Comparison of ENCODE assay signal across 9 cellular contexts in genomic region chr11:130580372-130580771, GRCh38.
A peak's percentile ranks its signal among the peaks of the same experiment; 100 is the strongest.
DNase-seq lines count a peak whose midpoint lies in the region; ATAC-seq lines count a peak whose summit lies in the region.
"Had no signal": no experiment of that assay in that cellular context is flagged by ENCODE, and none has a peak within 500 bp of the region (broad histone marks: within the 10 kb centered on the region; RNA-seq: fewer than 3 reads in every experiment).

No MANE protein-coding gene starts in this region.

- peak; percentile 85 for DNase-seq in GM03348 (ENCODE audit: low spot score)
- peak; percentile 68 to 70 for DNase-seq in SJCRH30
- DNase-seq in head of caudate nucleus = peak; percentile 16 to 92 (median 76)
- DNase-seq in renal cortical epithelial cell (ENCODE audit: low read depth) = peak; percentile 91
- no peak for DNase-seq in SKM-1 treated with dmso at 0.1 percent for 144 hours (lab: John Stamatoyannopoulos, UW; ENCODE audit: unreplicated experiment)
- no peak for DNase-seq in HUDEP-2 (lab: John Stamatoyannopoulos, UW; ENCODE audit: unreplicated experiment in 76 of 76)
- no peak for DNase-seq in SK-N-DZ (ENCODE audit: low spot score)
- DNase-seq: stimulated activated CD4-positive, alpha-beta T cell treated with anti-CD3 and anti-CD28 coated beads, Interleukin-12 subunit alpha, Interleukin-12 subunit beta, amount 100 ng/mL, for 4 hours had no signal

- H3K36me3 ChIP-seq in SJCRH30 = no peaks in the 10 kb centered on the region

- peaks cover 38% of the 10 kb centered on the region for H3K4me1 ChIP-seq in SJCRH30

- no peaks in the 10 kb centered on the region for H3K27me3 ChIP-seq in SJCRH30

- ATAC-seq in HG03460 (IDR thresholded peaks at IDR 0.05; ENCODE audit: unreplicated experiment) = no peak

- no peak overlapping the region for H3K4me3 ChIP-seq in SJCRH30

- no peaks in the 10 kb centered on the region for H3K9me3 ChIP-seq in SJCRH30 (replicated peaks)

- intact Hi-C loops in head of caudate nucleus (cut with DNase I) = loop anchor here (5.0 kb wide), 1 partner anchor 282 kb away; no protein-coding TSS in a partner anchor

- peak overlapping the region; percentile 91 for H3K27ac ChIP-seq in SJCRH30

Comparison
In these comparisons a context has a peak if more than half of its experiments do, and no peak if none do; other contexts are left out.
1. DNase-seq: peak in GM03348 (single experiment), SJCRH30 (2 of 2), head of caudate nucleus (42 of 42) and renal cortical epithelial cell (single experiment); none in SKM-1 treated with dmso at 0.1 percent for 144 hours (single experiment), HUDEP-2 (0 of 76) and SK-N-DZ (single experiment).